In the genomic region with DNA sequence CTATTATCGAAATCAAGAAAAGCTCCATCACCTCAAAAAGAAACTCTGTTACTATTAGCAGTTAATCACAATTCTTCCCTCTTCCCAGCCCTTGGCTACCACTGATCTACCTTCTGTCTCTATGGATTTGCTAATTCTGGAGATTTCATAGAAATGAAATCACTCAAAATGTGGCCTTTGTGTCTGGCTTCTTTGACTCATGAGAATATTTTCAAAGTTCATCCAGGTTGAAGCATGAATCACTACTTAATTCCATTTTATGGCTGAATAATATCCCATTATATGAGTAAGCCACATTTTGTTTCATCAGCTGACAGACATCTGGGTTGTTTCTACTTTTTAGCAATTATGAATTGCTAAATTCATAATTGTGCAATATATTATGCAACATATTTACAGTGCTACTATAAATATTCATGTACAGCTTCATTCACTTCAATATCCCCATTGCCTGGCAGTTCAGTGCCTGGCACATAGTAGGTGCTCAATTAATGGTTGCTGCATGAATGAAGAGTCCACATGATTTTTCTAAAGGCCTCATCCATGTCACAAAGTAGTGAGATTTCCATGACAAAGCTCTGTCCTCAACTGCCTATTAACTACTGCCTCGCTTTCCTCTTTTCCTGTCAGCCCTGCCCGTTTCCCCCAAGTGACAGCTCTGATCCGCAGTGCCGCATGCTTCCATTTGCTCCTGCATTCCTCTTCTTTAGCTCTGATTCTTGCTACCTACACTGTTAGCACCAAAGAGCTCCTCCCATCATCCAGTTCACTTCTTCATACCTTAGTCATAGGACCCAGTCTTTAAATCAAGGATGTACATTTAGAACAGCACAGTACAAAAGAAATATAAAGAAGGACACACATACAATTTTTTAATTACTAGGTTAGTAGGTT, we compare ENCODE assay signal across 9 cellular contexts. TPM values are rescaled to one million over a fixed set of nuclear protein-coding genes. Genes with fewer than 3 reads are reported as not detected.
DNase-seq lines count a peak whose midpoint lies in the region; ATAC-seq and TF ChIP-seq lines count a peak whose summit lies in the region.
"Had no signal": no experiment of that assay in that cellular context is flagged by ENCODE, and none has a peak within 500 bp of the region (broad histone marks: within the 10 kb centered on the region; RNA-seq: fewer than 3 reads in every experiment).

No MANE protein-coding gene starts in this region.

- no peak for TF ChIP-seq POLR2A in NB4 (IDR thresholded peaks at IDR 0.05; ENCODE audit: extremely low read depth, insufficient read length)

- H3K4me3 ChIP-seq in NB4 (ENCODE audit: low read depth, low read length) (no peak overlapping the region), epithelial cell of proximal tubule (ENCODE audit: low read depth, low read length) (no peak overlapping the region), dorsolateral prefrontal cortex (no peak overlapping the region)
- H3K4me3 ChIP-seq: vagina had no signal

- intact Hi-C loops in dorsolateral prefrontal cortex (cut with DNase I) = no loop called here

- ATAC-seq in omental fat pad (ENCODE audit: low FRiP score) = peak; percentile 90
- ATAC-seq in GM19455 (IDR thresholded peaks at IDR 0.05; ENCODE audit: unreplicated experiment) = no peak

- TF ChIP-seq CTCF in NB4 (IDR thresholded peaks at IDR 0.05; ENCODE audit: low read depth, low read length) (no peak), epithelial cell of proximal tubule (conservative IDR thresholded peaks at IDR 0.05; ENCODE audit: low read depth, low read length) (no peak), omental fat pad (IDR thresholded peaks at IDR 0.05) (no peak), dorsolateral prefrontal cortex (IDR thresholded peaks at IDR 0.05 in 54 of 56, conservative IDR thresholded peaks at IDR 0.05 in 2 of 56; ENCODE audit: low read depth in 1 of 56, partially characterized antibody in 56 of 56) (no peak)

- DNase-seq in AML-193 (lab: John Stamatoyannopoulos, UW) (peak; percentile 18 to 52), NB4 (ENCODE audit: low read depth) (peak; percentile 29), epithelial cell of proximal tubule (ENCODE audit: low read depth) (peak; percentile 70), omental fat pad (ENCODE audit: low spot score) (no peak), dorsolateral prefrontal cortex (no peak), NAMALWA (ENCODE audit: low spot score) (no peak), C1 segment of cervical spinal cord (lab: John Stamatoyannopoulos, UW) (no peak)

- peak overlapping the region in 1 of 59 donors; percentile 54 for H3K27ac ChIP-seq in dorsolateral prefrontal cortex
- H3K27ac ChIP-seq: vagina had no signal

- H3K27me3 ChIP-seq in dorsolateral prefrontal cortex = no peaks in the 10 kb centered on the region
- H3K27me3 ChIP-seq: vagina had no signal

RNA-seq across cellular contexts. Expression of a gene that starts 32.8 kb away (rescaled TPM):
- 9.9 and 13.2 TPM in 2 replicates for total RNA-seq in epithelial cell of proximal tubule
- 10 to 100 TPM; 21.4 to 34.8 (median 22.3) TPM for total RNA-seq in omental fat pad
- total RNA-seq in dorsolateral prefrontal cortex = 10 to 100 TPM; 28.1 to 61.0 (median 42.1) TPM

Comparison
In these comparisons a context has a peak if more than half of its experiments do, and no peak if none do; other contexts are left out.
1. DNase-seq: peak in AML-193 (2 of 2), NB4 (single experiment) and epithelial cell of proximal tubule (single experiment); none in omental fat pad (single experiment), dorsolateral prefrontal cortex (0 of 10), NAMALWA (single experiment) and C1 segment of cervical spinal cord (0 of 14).